1 cellular context compared by ENCODE assay signal in the genomic region with DNA sequence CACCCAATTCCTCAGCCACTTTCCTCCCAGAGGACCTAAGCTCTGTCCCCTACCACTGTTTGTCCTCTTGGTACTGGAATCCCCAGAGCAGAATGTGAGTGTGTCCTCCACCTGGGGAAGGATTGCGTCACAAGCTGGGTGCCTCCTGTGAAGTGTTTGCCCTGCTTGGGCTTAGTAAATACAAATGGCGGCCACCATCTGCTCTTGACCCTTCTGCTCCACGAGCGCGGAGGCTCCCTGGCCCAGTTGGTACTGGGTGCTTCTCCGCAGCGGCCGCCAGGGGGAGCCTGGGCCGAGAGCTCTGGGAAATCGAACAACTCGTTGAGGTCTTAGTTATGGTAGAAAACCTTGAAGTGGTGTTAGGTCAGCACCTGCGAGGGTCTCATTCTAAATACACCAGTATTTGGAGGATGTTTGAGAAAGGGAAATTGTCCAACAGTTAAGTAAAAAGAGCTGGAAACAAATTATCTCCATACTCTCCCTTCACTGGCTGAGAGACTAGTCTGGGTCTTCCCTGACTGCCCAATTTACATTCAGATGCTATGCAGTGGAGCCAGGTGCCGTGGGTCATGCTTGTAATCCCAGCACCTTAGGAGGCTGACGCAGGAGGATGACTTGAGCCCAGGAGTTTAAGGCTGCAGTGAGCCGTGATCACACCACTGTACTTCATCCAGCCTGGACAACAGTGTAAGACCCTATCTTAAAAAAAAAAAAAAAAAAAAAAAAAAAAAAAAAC.
TF ChIP-seq lines count a peak whose summit lies in the region.

No MANE protein-coding gene starts in this region.

TF ChIP-seq in HepG2, 621 proteins besides CTCF, POLR2A, EP300 and RAD21 (continued from another document and continues in another):
- TF ChIP-seq, protein P1, sequence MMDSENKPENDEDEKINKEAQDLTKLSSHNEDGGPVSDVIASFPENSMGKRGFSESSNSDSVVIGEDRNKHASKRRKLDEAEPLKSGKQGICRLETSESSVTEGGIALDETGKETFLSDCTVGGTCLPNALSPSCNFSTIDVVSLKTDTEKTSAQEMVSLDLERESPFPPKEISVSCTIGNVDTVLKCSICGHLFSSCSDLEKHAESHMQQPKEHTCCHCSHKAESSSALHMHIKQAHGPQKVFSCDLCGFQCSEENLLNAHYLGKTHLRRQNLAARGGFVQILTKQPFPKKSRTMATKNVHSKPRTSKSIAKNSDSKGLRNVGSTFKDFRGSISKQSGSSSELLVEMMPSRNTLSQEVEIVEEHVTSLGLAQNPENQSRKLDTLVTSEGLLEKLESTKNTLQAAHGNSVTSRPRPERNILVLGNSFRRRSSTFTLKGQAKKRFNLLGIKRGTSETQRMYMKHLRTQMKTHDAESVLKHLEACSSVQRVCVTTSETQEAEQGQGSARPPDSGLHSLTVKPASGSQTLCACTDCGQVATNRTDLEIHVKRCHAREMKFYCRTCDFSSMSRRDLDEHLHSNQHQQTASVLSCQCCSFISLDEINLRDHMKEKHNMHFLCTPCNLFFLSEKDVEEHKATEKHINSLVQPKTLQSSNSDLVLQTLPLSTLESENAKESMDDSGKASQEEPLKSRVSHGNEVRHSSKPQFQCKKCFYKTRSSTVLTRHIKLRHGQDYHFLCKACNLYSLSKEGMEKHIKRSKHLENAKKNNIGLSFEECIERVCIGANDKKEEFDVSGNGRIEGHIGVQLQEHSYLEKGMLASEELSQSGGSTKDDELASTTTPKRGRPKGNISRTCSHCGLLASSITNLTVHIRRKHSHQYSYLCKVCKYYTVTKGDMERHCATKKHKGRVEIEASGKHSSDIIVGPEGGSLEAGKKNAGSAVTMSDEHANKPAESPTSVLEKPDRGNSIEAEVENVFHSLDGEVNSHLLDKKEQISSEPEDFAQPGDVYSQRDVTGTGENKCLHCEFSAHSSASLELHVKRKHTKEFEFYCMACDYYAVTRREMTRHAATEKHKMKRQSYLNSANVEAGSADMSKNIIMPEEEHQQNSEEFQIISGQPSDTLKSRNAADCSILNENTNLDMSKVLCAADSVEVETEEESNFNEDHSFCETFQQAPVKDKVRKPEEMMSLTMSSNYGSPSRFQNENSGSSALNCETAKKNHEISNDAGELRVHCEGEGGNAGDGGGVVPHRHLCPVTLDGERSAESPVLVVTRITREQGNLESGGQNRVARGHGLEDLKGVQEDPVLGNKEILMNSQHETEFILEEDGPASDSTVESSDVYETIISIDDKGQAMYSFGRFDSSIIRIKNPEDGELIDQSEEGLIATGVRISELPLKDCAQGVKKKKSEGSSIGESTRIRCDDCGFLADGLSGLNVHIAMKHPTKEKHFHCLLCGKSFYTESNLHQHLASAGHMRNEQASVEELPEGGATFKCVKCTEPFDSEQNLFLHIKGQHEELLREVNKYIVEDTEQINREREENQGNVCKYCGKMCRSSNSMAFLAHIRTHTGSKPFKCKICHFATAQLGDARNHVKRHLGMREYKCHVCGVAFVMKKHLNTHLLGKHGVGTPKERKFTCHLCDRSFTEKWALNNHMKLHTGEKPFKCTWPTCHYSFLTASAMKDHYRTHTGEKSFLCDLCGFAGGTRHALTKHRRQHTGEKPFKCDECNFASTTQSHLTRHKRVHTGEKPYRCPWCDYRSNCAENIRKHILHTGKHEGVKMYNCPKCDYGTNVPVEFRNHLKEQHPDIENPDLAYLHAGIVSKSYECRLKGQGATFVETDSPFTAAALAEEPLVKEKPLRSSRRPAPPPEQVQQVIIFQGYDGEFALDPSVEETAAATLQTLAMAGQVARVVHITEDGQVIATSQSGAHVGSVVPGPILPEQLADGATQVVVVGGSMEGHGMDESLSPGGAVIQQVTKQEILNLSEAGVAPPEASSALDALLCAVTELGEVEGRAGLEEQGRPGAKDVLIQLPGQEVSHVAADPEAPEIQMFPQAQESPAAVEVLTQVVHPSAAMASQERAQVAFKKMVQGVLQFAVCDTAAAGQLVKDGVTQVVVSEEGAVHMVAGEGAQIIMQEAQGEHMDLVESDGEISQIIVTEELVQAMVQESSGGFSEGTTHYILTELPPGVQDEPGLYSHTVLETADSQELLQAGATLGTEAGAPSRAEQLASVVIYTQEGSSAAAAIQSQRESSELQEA (CRISPR knock-in tag; IDR thresholded peaks at IDR 0.05; ENCODE audit: not compliant biosample characterization) = no peak
- TF ChIP-seq ZFAT (CRISPR knock-in tag; conservative IDR thresholded peaks at IDR 0.05) = no peak
- TF ChIP-seq, protein P2, sequence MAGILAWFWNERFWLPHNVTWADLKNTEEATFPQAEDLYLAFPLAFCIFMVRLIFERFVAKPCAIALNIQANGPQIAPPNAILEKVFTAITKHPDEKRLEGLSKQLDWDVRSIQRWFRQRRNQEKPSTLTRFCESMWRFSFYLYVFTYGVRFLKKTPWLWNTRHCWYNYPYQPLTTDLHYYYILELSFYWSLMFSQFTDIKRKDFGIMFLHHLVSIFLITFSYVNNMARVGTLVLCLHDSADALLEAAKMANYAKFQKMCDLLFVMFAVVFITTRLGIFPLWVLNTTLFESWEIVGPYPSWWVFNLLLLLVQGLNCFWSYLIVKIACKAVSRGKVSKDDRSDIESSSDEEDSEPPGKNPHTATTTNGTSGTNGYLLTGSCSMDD (CRISPR knock-in tag; IDR thresholded peaks at IDR 0.05) = no peak
- peak; percentile 90 for TF ChIP-seq ZNF350 (CRISPR knock-in tag; IDR thresholded peaks at IDR 0.05; ENCODE audit: borderline replicate concordance, low read depth)
- TF ChIP-seq GLI4 (CRISPR knock-in tag; IDR thresholded peaks at IDR 0.05; ENCODE audit: borderline replicate concordance) = no peak
- no peak for TF ChIP-seq ZNF432 (CRISPR knock-in tag; IDR thresholded peaks at IDR 0.05; ENCODE audit: borderline replicate concordance)
- TF ChIP-seq CC2D1A (CRISPR knock-in tag; IDR thresholded peaks at IDR 0.05) = no peak
- 0 out of 2 replicates have a peak, but pooled peaks have one; percentile 50 for TF ChIP-seq GFI1 (CRISPR knock-in tag; IDR thresholded peaks at IDR 0.05; ENCODE audit: borderline replicate concordance)
- TF ChIP-seq ZFX (CRISPR knock-in tag; IDR thresholded peaks at IDR 0.05; ENCODE audit: low read depth) = peak; percentile 68; the same call in 1 of the 2 replicates
- TF ChIP-seq, protein P3, sequence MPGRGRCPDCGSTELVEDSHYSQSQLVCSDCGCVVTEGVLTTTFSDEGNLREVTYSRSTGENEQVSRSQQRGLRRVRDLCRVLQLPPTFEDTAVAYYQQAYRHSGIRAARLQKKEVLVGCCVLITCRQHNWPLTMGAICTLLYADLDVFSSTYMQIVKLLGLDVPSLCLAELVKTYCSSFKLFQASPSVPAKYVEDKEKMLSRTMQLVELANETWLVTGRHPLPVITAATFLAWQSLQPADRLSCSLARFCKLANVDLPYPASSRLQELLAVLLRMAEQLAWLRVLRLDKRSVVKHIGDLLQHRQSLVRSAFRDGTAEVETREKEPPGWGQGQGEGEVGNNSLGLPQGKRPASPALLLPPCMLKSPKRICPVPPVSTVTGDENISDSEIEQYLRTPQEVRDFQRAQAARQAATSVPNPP (CRISPR knock-in tag; IDR thresholded peaks at IDR 0.05) = no peak; the same call in 1 of the 2 replicates
- TF ChIP-seq SP4 (CRISPR knock-in tag; IDR thresholded peaks at IDR 0.05) = no peak
- peak; percentile 99 for TF ChIP-seq CEBPG (CRISPR knock-in tag; IDR thresholded peaks at IDR 0.05)
- no peak for TF ChIP-seq TRIM24 (CRISPR knock-in tag; IDR thresholded peaks at IDR 0.05)
- 0 out of 2 replicates have a peak, but pooled peaks have one; percentile 8 for TF ChIP-seq MAFF (IDR thresholded peaks at IDR 0.05; ENCODE audit: low read depth, low read length)
- TF ChIP-seq ZSCAN31 (CRISPR knock-in tag; IDR thresholded peaks at IDR 0.05; ENCODE audit: low read depth) = 0 out of 2 replicates have a peak, but pooled peaks have one; percentile 64
- TF ChIP-seq TMF1 (CRISPR knock-in tag; IDR thresholded peaks at IDR 0.05; ENCODE audit: low read depth) = no peak
- TF ChIP-seq ZFP82 (CRISPR knock-in tag; IDR thresholded peaks at IDR 0.05; ENCODE audit: borderline replicate concordance) = no peak
- no peak for TF ChIP-seq SYNCRIP (IDR thresholded peaks at IDR 0.05; ENCODE audit: insufficient read depth, low read depth, low read length)
- peak; percentile 79; the same call in 1 of the 2 replicates for TF ChIP-seq SOX5 (CRISPR knock-in tag; IDR thresholded peaks at IDR 0.05; ENCODE audit: borderline replicate concordance)
- TF ChIP-seq, protein P4, sequence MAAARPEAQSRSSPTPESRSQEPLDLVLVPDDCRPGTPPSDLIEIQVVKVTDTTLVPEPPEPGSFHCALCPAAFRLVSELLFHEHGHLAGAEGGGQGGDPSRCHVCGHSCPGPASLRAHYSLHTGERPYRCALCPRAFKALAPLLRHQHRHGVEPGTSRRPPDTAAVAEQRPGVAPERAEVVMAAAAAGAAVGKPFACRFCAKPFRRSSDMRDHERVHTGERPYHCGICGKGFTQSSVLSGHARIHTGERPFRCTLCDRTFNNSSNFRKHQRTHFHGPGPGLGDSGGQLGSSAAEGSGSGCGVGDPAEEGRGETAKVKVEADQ (CRISPR knock-in tag; IDR thresholded peaks at IDR 0.05; ENCODE audit: borderline replicate concordance) = no peak; the same call in 1 of the 2 replicates
- TF ChIP-seq HOXA3 (CRISPR knock-in tag; IDR thresholded peaks at IDR 0.05) = peak; percentile 99
- TF ChIP-seq, protein P5, sequence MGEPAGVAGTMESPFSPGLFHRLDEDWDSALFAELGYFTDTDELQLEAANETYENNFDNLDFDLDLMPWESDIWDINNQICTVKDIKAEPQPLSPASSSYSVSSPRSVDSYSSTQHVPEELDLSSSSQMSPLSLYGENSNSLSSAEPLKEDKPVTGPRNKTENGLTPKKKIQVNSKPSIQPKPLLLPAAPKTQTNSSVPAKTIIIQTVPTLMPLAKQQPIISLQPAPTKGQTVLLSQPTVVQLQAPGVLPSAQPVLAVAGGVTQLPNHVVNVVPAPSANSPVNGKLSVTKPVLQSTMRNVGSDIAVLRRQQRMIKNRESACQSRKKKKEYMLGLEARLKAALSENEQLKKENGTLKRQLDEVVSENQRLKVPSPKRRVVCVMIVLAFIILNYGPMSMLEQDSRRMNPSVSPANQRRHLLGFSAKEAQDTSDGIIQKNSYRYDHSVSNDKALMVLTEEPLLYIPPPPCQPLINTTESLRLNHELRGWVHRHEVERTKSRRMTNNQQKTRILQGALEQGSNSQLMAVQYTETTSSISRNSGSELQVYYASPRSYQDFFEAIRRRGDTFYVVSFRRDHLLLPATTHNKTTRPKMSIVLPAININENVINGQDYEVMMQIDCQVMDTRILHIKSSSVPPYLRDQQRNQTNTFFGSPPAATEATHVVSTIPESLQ (CRISPR knock-in tag; conservative IDR thresholded peaks at IDR 0.05) = no peak
- no peak for TF ChIP-seq POLR2AphosphoS5 (IDR thresholded peaks at IDR 0.05; ENCODE audit: low read depth, low read length)
- TF ChIP-seq, protein P6, sequence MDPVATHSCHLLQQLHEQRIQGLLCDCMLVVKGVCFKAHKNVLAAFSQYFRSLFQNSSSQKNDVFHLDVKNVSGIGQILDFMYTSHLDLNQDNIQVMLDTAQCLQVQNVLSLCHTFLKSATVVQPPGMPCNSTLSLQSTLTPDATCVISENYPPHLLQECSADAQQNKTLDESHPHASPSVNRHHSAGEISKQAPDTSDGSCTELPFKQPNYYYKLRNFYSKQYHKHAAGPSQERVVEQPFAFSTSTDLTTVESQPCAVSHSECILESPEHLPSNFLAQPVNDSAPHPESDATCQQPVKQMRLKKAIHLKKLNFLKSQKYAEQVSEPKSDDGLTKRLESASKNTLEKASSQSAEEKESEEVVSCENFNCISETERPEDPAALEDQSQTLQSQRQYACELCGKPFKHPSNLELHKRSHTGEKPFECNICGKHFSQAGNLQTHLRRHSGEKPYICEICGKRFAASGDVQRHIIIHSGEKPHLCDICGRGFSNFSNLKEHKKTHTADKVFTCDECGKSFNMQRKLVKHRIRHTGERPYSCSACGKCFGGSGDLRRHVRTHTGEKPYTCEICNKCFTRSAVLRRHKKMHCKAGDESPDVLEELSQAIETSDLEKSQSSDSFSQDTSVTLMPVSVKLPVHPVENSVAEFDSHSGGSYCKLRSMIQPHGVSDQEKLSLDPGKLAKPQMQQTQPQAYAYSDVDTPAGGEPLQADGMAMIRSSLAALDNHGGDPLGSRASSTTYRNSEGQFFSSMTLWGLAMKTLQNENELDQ (CRISPR knock-in tag; IDR thresholded peaks at IDR 0.05; ENCODE audit: borderline replicate concordance) = no peak
- no peak for TF ChIP-seq GABPA (IDR thresholded peaks at IDR 0.05; ENCODE audit: low read depth, low read length)
- TF ChIP-seq GABPA (CRISPR knock-in tag; IDR thresholded peaks at IDR 0.05; ENCODE audit: low read depth) = no peak
- no peak for TF ChIP-seq ZNF589 (CRISPR knock-in tag; conservative IDR thresholded peaks at IDR 0.05)
- no peak for TF ChIP-seq U2AF1 (optimal IDR thresholded peaks at IDR 0.05; ENCODE audit: low read depth, low read length)
- TF ChIP-seq EED (CRISPR knock-in tag; IDR thresholded peaks at IDR 0.05) = no peak
- no peak for TF ChIP-seq ZNF451 (CRISPR knock-in tag; IDR thresholded peaks at IDR 0.05)
- TF ChIP-seq, protein P7, sequence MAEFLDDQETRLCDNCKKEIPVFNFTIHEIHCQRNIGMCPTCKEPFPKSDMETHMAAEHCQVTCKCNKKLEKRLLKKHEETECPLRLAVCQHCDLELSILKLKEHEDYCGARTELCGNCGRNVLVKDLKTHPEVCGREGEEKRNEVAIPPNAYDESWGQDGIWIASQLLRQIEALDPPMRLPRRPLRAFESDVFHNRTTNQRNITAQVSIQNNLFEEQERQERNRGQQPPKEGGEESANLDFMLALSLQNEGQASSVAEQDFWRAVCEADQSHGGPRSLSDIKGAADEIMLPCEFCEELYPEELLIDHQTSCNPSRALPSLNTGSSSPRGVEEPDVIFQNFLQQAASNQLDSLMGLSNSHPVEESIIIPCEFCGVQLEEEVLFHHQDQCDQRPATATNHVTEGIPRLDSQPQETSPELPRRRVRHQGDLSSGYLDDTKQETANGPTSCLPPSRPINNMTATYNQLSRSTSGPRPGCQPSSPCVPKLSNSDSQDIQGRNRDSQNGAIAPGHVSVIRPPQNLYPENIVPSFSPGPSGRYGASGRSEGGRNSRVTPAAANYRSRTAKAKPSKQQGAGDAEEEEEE (CRISPR knock-in tag; IDR thresholded peaks at IDR 0.05; ENCODE audit: borderline replicate concordance) = no peak
- no peak for TF ChIP-seq ZNF790 (CRISPR knock-in tag; IDR thresholded peaks at IDR 0.05; ENCODE audit: borderline replicate concordance)
- no peak for TF ChIP-seq ATAD3A (CRISPR knock-in tag; IDR thresholded peaks at IDR 0.05)
- TF ChIP-seq ZBTB8A (CRISPR knock-in tag; IDR thresholded peaks at IDR 0.05; ENCODE audit: borderline replicate concordance, low read depth) = peak; percentile 77; the same call in 1 of the 2 replicates
- no peak for TF ChIP-seq ARNT (IDR thresholded peaks at IDR 0.05)
- TF ChIP-seq JUND (CRISPR knock-in tag; IDR thresholded peaks at IDR 0.05) = 0 out of 2 replicates have a peak, but pooled peaks have one; percentile 26
- TF ChIP-seq SMAD3 (CRISPR knock-in tag; IDR thresholded peaks at IDR 0.05) = peak; percentile 95
- no peak for TF ChIP-seq ZNF260 (CRISPR knock-in tag; IDR thresholded peaks at IDR 0.05; ENCODE audit: borderline replicate concordance, low read depth)
- no peak for TF ChIP-seq JARID2 (CRISPR knock-in tag; IDR thresholded peaks at IDR 0.05; ENCODE audit: insufficient replicate concordance)
- TF ChIP-seq ZNF841 (CRISPR knock-in tag; IDR thresholded peaks at IDR 0.05; ENCODE audit: borderline replicate concordance) = no peak
- TF ChIP-seq KDM5A (IDR thresholded peaks at IDR 0.05; ENCODE audit: borderline replicate concordance, low read length) = no peak
- TF ChIP-seq SATB2 (CRISPR knock-in tag; IDR thresholded peaks at IDR 0.05) = no peak
- TF ChIP-seq SIN3B (IDR thresholded peaks at IDR 0.05; ENCODE audit: low read length) = no peak
- no peak for TF ChIP-seq SRSF4 (IDR thresholded peaks at IDR 0.05; ENCODE audit: low read depth, low read length, poor library complexity, severe bottlenecking)
- TF ChIP-seq DPF2 (CRISPR knock-in tag; IDR thresholded peaks at IDR 0.05; ENCODE audit: borderline replicate concordance, low read depth) = peak; percentile 85
- TF ChIP-seq ZBTB1 (CRISPR knock-in tag; IDR thresholded peaks at IDR 0.05; ENCODE audit: borderline replicate concordance) = no peak
